9 cellular contexts compared by ENCODE assay signal in the genomic region with DNA sequence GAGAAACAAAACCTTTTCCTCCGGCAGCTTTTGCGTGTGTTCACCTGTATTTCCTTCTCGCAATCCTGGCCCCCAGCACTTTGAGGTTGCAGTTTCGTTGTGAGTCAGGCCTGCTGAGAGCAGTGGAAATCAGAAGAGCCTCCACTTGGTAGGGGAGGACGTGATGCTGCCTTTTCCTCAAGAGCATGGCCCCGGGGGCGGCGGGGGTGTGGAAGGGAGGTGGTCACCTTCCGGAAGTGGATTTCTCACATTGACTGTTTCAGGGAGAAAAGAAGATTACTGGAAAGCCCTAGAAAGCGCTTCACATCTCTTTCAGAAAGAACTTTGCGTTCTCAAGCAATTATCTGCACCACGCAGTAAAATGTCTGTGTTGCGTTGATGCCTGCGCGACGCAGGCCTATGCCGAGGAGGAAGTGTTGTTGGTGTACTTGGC. TPM values are rescaled to one million over a fixed set of nuclear protein-coding genes. Genes with fewer than 3 reads are reported as not detected.
DNase-seq lines count a peak whose midpoint lies in the region; ATAC-seq and TF ChIP-seq lines count a peak whose summit lies in the region.
"Had no signal": no experiment of that assay in that cellular context is flagged by ENCODE, and none has a peak within 500 bp of the region (broad histone marks: within the 10 kb centered on the region; RNA-seq: fewer than 3 reads in every experiment).

No MANE protein-coding gene starts in this region.

- peak; percentile 66 for DNase-seq in activated effector memory CD4-positive, alpha-beta T cell treated with Interleukin-2 at 50 U/mL for 16 hours
- peak; percentile 82 for DNase-seq in stimulated activated CD8-positive, alpha-beta memory T cell treated with anti-CD3 and anti-CD28 coated beads, Interleukin-2, amount 100 ng/mL, for 48 hours (ENCODE audit: low read depth in 2 of 2)
- DNase-seq in GF-D8 (lab: John Stamatoyannopoulos, UW) (no peak), dermis blood vessel endothelial cell (no peak), foreskin fibroblast (no peak), NCI-H1092 (lab: John Stamatoyannopoulos, UW) (no peak)

- ATAC-seq in GM21360 (IDR thresholded peaks at IDR 0.05; ENCODE audit: unreplicated experiment) (peak; percentile 48), HG03558 (IDR thresholded peaks at IDR 0.05; ENCODE audit: extremely low read depth, unreplicated experiment) (peak; percentile 26)

- no peak for TF ChIP-seq CTCF in foreskin fibroblast (IDR thresholded peaks at IDR 0.05; ENCODE audit: low read depth, low read length)

- H3K4me3 ChIP-seq in foreskin fibroblast (ENCODE audit: low read depth in 1 of 2, low read length in 2 of 2) = no peak overlapping the region

RNA-seq across cellular contexts. Expression of a gene that starts 12.2 kb away (rescaled TPM):
- total RNA-seq in dermis blood vessel endothelial cell = not detected in 2 replicates
- total RNA-seq: LHCN-M2 had no signal

RNA-seq across cellular contexts. Expression of a gene that starts 13.9 kb away (rescaled TPM):
- not detected in 2 replicates for total RNA-seq in dermis blood vessel endothelial cell
- total RNA-seq: LHCN-M2 had no signal

Comparison
In these comparisons a context has a peak if more than half of its experiments do, and no peak if none do; other contexts are left out.
1. DNase-seq: peak in activated effector memory CD4-positive, alpha-beta T cell treated with Interleukin-2 at 50 U/mL for 16 hours (single experiment) and stimulated activated CD8-positive, alpha-beta memory T cell treated with anti-CD3 and anti-CD28 coated beads, Interleukin-2, amount 100 ng/mL, for 48 hours (2 of 2); none in GF-D8 (single experiment), dermis blood vessel endothelial cell (single experiment), foreskin fibroblast (0 of 2) and NCI-H1092 (single experiment).